ENCODE assay signal across 9 cellular contexts in the genomic region with DNA sequence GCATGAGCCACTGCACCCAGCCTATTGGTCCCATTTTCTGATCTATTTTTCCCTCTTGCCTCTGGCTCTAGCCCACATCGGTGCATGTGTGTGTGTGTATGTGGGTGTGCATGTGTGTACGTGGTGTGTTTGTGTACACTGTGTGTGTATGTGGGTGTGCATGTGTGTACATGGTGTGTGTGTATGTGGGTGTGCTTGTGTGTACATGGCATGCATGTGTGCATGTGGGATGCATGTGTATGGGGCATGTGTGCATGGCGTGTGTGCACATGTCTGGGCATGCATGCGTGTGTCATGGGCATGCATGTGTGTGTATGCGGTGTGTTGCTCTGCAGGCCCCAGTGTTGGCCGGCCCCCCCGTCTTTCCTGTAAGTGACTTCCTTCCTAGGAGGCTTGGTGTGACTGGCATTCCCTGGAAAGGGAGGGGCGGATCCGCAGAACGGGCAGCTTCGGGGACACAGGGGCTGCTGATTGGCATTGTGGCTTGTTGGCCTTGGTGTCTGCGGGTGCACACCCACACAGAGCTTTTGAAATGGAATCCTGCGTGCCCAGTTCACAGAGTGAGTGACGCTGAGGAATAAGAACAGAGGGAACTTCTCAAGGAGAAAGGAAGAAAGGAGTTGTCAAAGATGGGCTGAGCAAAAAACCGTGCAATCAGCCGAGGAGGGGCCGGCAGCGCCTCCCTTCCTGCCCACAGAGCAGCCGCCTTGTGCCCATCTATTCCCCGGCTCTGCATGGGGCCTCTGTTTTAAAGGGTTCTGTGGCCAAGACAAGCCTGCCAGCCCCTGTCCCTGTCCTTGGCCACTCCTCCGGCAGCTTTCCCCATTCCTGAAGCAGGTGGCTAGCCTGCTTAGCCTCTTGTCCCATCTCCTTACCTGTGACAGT. TPM values are rescaled to one million over a fixed set of nuclear protein-coding genes. Genes with fewer than 3 reads are reported as not detected.
DNase-seq lines count a peak whose midpoint lies in the region; ATAC-seq and TF ChIP-seq lines count a peak whose summit lies in the region.
"Had no signal": no experiment of that assay in that cellular context is flagged by ENCODE, and none has a peak within 500 bp of the region (broad histone marks: within the 10 kb centered on the region; RNA-seq: fewer than 3 reads in every experiment).

No MANE protein-coding gene starts in this region.

- ATAC-seq in HG02973 (IDR thresholded peaks at IDR 0.05; ENCODE audit: unreplicated experiment), result no peak
- ATAC-seq in HG03280 (IDR thresholded peaks at IDR 0.05; ENCODE audit: unreplicated experiment), result no peak

- H3K9me3 ChIP-seq in muscle layer of colon (ENCODE audit: low read length) (no peaks in the 10 kb centered on the region), vagina (no peaks in the 10 kb centered on the region)

- TF ChIP-seq POLR2A in vagina (IDR thresholded peaks at IDR 0.05), result no peak

- intact Hi-C loops in vagina (cut with DNase I), result loop anchor here (10.0 kb wide), 1 partner anchor 48 kb away; the partner anchor contains the start of gene CSTB

- CTCF ChIA-PET in activated naive CD4-positive, alpha-beta T cell treated with anti-CD3 and anti-CD28 coated beads, Interleukin-2, amount 10 ng/mL, durations not matched to agents 7 days and 5 days (lab: Charles Lee), result no interaction called here

- no peak overlapping the region for H3K27ac Mint-ChIP-seq in activated naive CD4-positive, alpha-beta T cell treated with anti-CD3 and anti-CD28 coated beads, Interleukin-2, amount 10 ng/mL, durations not matched to agents 7 days and 5 days
- H3K27ac Mint-ChIP-seq in brain, result peak overlapping the region; percentile 68 to 99 (median 98)

- H3K27ac ChIP-seq in muscle layer of colon (ENCODE audit: low read depth, low read length) (peak overlapping the region; percentile 81), vagina (peak overlapping the region; percentile 96)

- no peaks in the 10 kb centered on the region for H3K27me3 ChIP-seq in muscle layer of colon (ENCODE audit: control insufficient read depth in 1 of 2, insufficient read depth in 2 of 2, low read length in 2 of 2)
- H3K27me3 ChIP-seq in vagina, result no peaks in the 10 kb centered on the region

- no peak overlapping the region for H3K9ac ChIP-seq in muscle layer of colon (ENCODE audit: low read length)

- H3K4me1 ChIP-seq in muscle layer of colon (ENCODE audit: insufficient read depth, low read length) (peaks cover 40% of the 10 kb centered on the region), vagina (peaks cover 70% of the 10 kb centered on the region)

- peaks cover 14% of the 10 kb centered on the region for H3K36me3 Mint-ChIP-seq in activated naive CD4-positive, alpha-beta T cell treated with anti-CD3 and anti-CD28 coated beads, Interleukin-2, amount 10 ng/mL, durations not matched to agents 7 days and 5 days
- peaks cover 13% of the 10 kb centered on the region for H3K36me3 Mint-ChIP-seq in brain

- TF ChIP-seq CTCF in brain (conservative IDR thresholded peaks at IDR 0.05) (no peak), vagina (IDR thresholded peaks at IDR 0.05) (no peak)

- no peaks in the 10 kb centered on the region for H3K27me3 Mint-ChIP-seq in activated naive CD4-positive, alpha-beta T cell treated with anti-CD3 and anti-CD28 coated beads, Interleukin-2, amount 10 ng/mL, durations not matched to agents 7 days and 5 days
- H3K27me3 Mint-ChIP-seq in brain, result peaks cover 3% of the 10 kb centered on the region

- H3K4me3 ChIP-seq in muscle layer of colon (ENCODE audit: low read depth in 1 of 2, low read length in 2 of 2) (peak overlapping the region in 1 of 2 donors; percentile 68), vagina (no peak overlapping the region)

- peak overlapping the region; percentile 52 for H3K4me3 Mint-ChIP-seq in activated naive CD4-positive, alpha-beta T cell treated with anti-CD3 and anti-CD28 coated beads, Interleukin-2, amount 10 ng/mL, durations not matched to agents 7 days and 5 days
- peak overlapping the region; percentile 57 to 88 (median 81) for H3K4me3 Mint-ChIP-seq in brain

- H3K9me3 Mint-ChIP-seq in activated naive CD4-positive, alpha-beta T cell treated with anti-CD3 and anti-CD28 coated beads, Interleukin-2, amount 10 ng/mL, durations not matched to agents 7 days and 5 days, result no peaks in the 10 kb centered on the region
- H3K9me3 Mint-ChIP-seq in brain, result peaks cover 0 to 2% (median 0%) of the 10 kb centered on the region in 5 experiments

- H3K4me1 Mint-ChIP-seq in activated naive CD4-positive, alpha-beta T cell treated with anti-CD3 and anti-CD28 coated beads, Interleukin-2, amount 10 ng/mL, durations not matched to agents 7 days and 5 days, result peaks cover 65% of the 10 kb centered on the region
- H3K4me1 Mint-ChIP-seq in brain, result peaks cover 81% of the 10 kb centered on the region

- DNase-seq in activated naive CD4-positive, alpha-beta T cell treated with anti-CD3 and anti-CD28 coated beads, Interleukin-2, amount 10 ng/mL, durations not matched to agents 7 days and 5 days, result no peak
- no peak for DNase-seq in activated naive CD4-positive, alpha-beta T cell treated with Interleukin-2 at 50 U/mL for 16 hours
- DNase-seq in vagina (ENCODE audit: extremely low spot score in 2 of 2) (no peak), DMS153 (lab: John Stamatoyannopoulos, UW) (no peak)
- DNase-seq: DND-41 had no signal

- H3K36me3 ChIP-seq in muscle layer of colon (ENCODE audit: insufficient read depth, low read length) (no peaks in the 10 kb centered on the region), vagina (no peaks in the 10 kb centered on the region)

RNA-seq across cellular contexts. Expression of gene PDXK, which starts 8.0 kb away (rescaled TPM):
- polyA plus RNA-seq in brain (ENCODE audit: insufficient read depth, low read depth, low replicate concordance), result 83.2 TPM
- 58.7 TPM for total RNA-seq in vagina

RNA-seq across cellular contexts. Expression of gene CSTB, which starts 49.2 kb away (rescaled TPM):
- 63.4 TPM for polyA plus RNA-seq in brain (ENCODE audit: insufficient read depth, low read depth, low replicate concordance)
- 173 TPM for total RNA-seq in vagina
